ENCODE assay signal across 10 cellular contexts in genomic region chr17:68085751-68086445, GRCh38. TPM values are rescaled to one million over a fixed set of nuclear protein-coding genes. Genes with fewer than 3 reads are reported as not detected.
A peak's percentile ranks its signal among the peaks of the same experiment; 100 is the strongest.
DNase-seq lines count a peak whose midpoint lies in the region; ATAC-seq and TF ChIP-seq lines count a peak whose summit lies in the region.
"Had no signal": no experiment of that assay in that cellular context is flagged by ENCODE, and none has a peak within 500 bp of the region (broad histone marks: within the 10 kb centered on the region; RNA-seq: fewer than 3 reads in every experiment).

No MANE protein-coding gene starts in this region.

- H4K20me1 ChIP-seq in GM23338 (replicated peaks; ENCODE audit: insufficient read depth) (no peaks in the 10 kb centered on the region), SU-DHL-6 (ENCODE audit: low read depth, low read length) (no peaks in the 10 kb centered on the region)

- H3K9me2 ChIP-seq in GM23338 (ENCODE audit: insufficient read depth), result no peaks in the 10 kb centered on the region
- no peaks in the 10 kb centered on the region for H3K9me2 ChIP-seq in SU-DHL-6 (replicated peaks; ENCODE audit: insufficient read depth, low read length)

- intact Hi-C loops in CD14-positive monocyte (cut with micrococcal nuclease), result no loop called here

- no peak overlapping the region for H3K4me3 ChIP-seq in GM23338
- no peak overlapping the region for H3K4me3 ChIP-seq in SU-DHL-6 (ENCODE audit: insufficient read depth, low read length, poor library complexity, severe bottlenecking)

- no peaks in the 10 kb centered on the region for H3K27me3 ChIP-seq in GM23338 (ENCODE audit: insufficient read depth)
- H3K27me3 ChIP-seq in SU-DHL-6 (ENCODE audit: low read length), result no peaks in the 10 kb centered on the region

- DNase-seq in CD14-positive monocyte (ENCODE audit: low spot score) (no peak), GM23338 (ENCODE audit: low spot score) (peak; percentile 21), left kidney (ENCODE audit: low read depth, low spot score) (peak; percentile 43), NCI-H2196 (lab: John Stamatoyannopoulos, UW; ENCODE audit: unreplicated experiment) (no peak), GM03348 (ENCODE audit: low spot score) (no peak)
- DNase-seq: effector CD8-positive, alpha-beta T cell had no signal

- H3K9me3 ChIP-seq in SU-DHL-6 (ENCODE audit: insufficient read depth, low read length), result no peaks in the 10 kb centered on the region

- H3K36me3 ChIP-seq in GM23338 (ENCODE audit: insufficient read depth), result no peaks in the 10 kb centered on the region
- H3K36me3 ChIP-seq in SU-DHL-6 (ENCODE audit: low read length), result no peaks in the 10 kb centered on the region

- H3K9me3 Mint-ChIP-seq in CD14-positive monocyte (peaks cover 1 to 10% (median 5%) of the 10 kb centered on the region in 7 donors), GM23338 (peaks cover 4% of the 10 kb centered on the region; the same call in 2 of the 3 replicates)
- H3K9me3 Mint-ChIP-seq: neural crest cell had no signal

- peak overlapping the region; percentile 54 for H3K9ac ChIP-seq in SU-DHL-6 (ENCODE audit: low read length)

- peaks cover 13% of the 10 kb centered on the region for H3K4me1 ChIP-seq in GM23338 (ENCODE audit: insufficient read depth)

- ATAC-seq in GM23338, result peak; percentile 55
- ATAC-seq in HG03139 (IDR thresholded peaks at IDR 0.05; ENCODE audit: unreplicated experiment), result no peak
- ATAC-seq in HG02981 (IDR thresholded peaks at IDR 0.05; ENCODE audit: unreplicated experiment), result no peak

- H3F3A ChIP-seq in GM23338 (replicated peaks; ENCODE audit: low read depth) (no peaks in the 10 kb centered on the region), SU-DHL-6 (ENCODE audit: insufficient read depth) (peaks cover 27% of the 10 kb centered on the region)

- H2AFZ ChIP-seq in GM23338 (peak overlapping the region; percentile 88; the same call in 1 of the 2 replicates), SU-DHL-6 (ENCODE audit: low read depth, low read length, severe bottlenecking) (peak overlapping the region; percentile 83)

- H3K36me3 Mint-ChIP-seq in CD14-positive monocyte, result no peaks in the 10 kb centered on the region
- no peaks in the 10 kb centered on the region for H3K36me3 Mint-ChIP-seq in GM23338 (ENCODE audit: low read depth)

- H3K79me2 ChIP-seq in GM23338 (replicated peaks; ENCODE audit: insufficient read depth), result no peaks in the 10 kb centered on the region
- no peaks in the 10 kb centered on the region for H3K79me2 ChIP-seq in SU-DHL-6 (ENCODE audit: insufficient read depth, low read length)

- H3K4me1 Mint-ChIP-seq in CD14-positive monocyte (peaks cover 46% of the 10 kb centered on the region), GM23338 (peaks cover 9% of the 10 kb centered on the region)
- H3K4me1 Mint-ChIP-seq: neural crest cell had no signal

- H3K27ac Mint-ChIP-seq in CD14-positive monocyte (peak overlapping the region; percentile 76 to 94 (median 86)), GM23338 (no peak overlapping the region)

- TF ChIP-seq CTCF in CD14-positive monocyte (IDR thresholded peaks at IDR 0.05) (no peak), GM23338 (conservative IDR thresholded peaks at IDR 0.05; ENCODE audit: low read depth in 2 of 2) (no peak), SU-DHL-6 (IDR thresholded peaks at IDR 0.05; ENCODE audit: insufficient read depth, low read length, poor library complexity, severe bottlenecking) (no peak)

- no peaks in the 10 kb centered on the region for H3K27me3 Mint-ChIP-seq in CD14-positive monocyte (ENCODE audit: low read depth in 3 of 3)
- peaks cover 11% of the 10 kb centered on the region for H3K27me3 Mint-ChIP-seq in GM23338 (ENCODE audit: insufficient read depth, low read depth, poor library complexity)

- H3K4me3 Mint-ChIP-seq in CD14-positive monocyte, result peak overlapping the region; percentile 68 to 85
- H3K4me3 Mint-ChIP-seq in GM23338, result no peak overlapping the region
- H3K4me3 Mint-ChIP-seq: neural crest cell had no signal

- H3K4me2 ChIP-seq in GM23338 (no peak overlapping the region), SU-DHL-6 (ENCODE audit: low read depth, low read length, poor library complexity, severe bottlenecking) (peak overlapping the region; percentile 54)

- H3K27ac ChIP-seq in GM23338 (ENCODE audit: low read depth), result no peak overlapping the region
- H3K27ac ChIP-seq in SU-DHL-6 (ENCODE audit: low read depth, low read length), result peak overlapping the region; percentile 80

TF ChIP-seq in GM23338, 12 proteins besides CTCF, POLR2A, EP300 and RAD21 (continues in another document):
- TF ChIP-seq JUNB (IDR thresholded peaks at IDR 0.05; ENCODE audit: unreplicated experiment) (no peak), EZH2 (IDR thresholded peaks at IDR 0.05; ENCODE audit: low read depth, unreplicated experiment) (no peak), CREB1 (CRISPR knock-in tag; IDR thresholded peaks at IDR 0.05; ENCODE audit: low read depth) (no peak), NANOG (IDR thresholded peaks at IDR 0.05; ENCODE audit: borderline replicate concordance) (no peak), ZNF331 (CRISPR knock-in tag; IDR thresholded peaks at IDR 0.05; ENCODE audit: low read depth) (no peak)
- TF ChIP-seq, protein P1, sequence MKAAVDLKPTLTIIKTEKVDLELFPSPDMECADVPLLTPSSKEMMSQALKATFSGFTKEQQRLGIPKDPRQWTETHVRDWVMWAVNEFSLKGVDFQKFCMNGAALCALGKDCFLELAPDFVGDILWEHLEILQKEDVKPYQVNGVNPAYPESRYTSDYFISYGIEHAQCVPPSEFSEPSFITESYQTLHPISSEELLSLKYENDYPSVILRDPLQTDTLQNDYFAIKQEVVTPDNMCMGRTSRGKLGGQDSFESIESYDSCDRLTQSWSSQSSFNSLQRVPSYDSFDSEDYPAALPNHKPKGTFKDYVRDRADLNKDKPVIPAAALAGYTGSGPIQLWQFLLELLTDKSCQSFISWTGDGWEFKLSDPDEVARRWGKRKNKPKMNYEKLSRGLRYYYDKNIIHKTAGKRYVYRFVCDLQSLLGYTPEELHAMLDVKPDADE (IDR thresholded peaks at IDR 0.05), result no peak
- TF ChIP-seq, protein P2, sequence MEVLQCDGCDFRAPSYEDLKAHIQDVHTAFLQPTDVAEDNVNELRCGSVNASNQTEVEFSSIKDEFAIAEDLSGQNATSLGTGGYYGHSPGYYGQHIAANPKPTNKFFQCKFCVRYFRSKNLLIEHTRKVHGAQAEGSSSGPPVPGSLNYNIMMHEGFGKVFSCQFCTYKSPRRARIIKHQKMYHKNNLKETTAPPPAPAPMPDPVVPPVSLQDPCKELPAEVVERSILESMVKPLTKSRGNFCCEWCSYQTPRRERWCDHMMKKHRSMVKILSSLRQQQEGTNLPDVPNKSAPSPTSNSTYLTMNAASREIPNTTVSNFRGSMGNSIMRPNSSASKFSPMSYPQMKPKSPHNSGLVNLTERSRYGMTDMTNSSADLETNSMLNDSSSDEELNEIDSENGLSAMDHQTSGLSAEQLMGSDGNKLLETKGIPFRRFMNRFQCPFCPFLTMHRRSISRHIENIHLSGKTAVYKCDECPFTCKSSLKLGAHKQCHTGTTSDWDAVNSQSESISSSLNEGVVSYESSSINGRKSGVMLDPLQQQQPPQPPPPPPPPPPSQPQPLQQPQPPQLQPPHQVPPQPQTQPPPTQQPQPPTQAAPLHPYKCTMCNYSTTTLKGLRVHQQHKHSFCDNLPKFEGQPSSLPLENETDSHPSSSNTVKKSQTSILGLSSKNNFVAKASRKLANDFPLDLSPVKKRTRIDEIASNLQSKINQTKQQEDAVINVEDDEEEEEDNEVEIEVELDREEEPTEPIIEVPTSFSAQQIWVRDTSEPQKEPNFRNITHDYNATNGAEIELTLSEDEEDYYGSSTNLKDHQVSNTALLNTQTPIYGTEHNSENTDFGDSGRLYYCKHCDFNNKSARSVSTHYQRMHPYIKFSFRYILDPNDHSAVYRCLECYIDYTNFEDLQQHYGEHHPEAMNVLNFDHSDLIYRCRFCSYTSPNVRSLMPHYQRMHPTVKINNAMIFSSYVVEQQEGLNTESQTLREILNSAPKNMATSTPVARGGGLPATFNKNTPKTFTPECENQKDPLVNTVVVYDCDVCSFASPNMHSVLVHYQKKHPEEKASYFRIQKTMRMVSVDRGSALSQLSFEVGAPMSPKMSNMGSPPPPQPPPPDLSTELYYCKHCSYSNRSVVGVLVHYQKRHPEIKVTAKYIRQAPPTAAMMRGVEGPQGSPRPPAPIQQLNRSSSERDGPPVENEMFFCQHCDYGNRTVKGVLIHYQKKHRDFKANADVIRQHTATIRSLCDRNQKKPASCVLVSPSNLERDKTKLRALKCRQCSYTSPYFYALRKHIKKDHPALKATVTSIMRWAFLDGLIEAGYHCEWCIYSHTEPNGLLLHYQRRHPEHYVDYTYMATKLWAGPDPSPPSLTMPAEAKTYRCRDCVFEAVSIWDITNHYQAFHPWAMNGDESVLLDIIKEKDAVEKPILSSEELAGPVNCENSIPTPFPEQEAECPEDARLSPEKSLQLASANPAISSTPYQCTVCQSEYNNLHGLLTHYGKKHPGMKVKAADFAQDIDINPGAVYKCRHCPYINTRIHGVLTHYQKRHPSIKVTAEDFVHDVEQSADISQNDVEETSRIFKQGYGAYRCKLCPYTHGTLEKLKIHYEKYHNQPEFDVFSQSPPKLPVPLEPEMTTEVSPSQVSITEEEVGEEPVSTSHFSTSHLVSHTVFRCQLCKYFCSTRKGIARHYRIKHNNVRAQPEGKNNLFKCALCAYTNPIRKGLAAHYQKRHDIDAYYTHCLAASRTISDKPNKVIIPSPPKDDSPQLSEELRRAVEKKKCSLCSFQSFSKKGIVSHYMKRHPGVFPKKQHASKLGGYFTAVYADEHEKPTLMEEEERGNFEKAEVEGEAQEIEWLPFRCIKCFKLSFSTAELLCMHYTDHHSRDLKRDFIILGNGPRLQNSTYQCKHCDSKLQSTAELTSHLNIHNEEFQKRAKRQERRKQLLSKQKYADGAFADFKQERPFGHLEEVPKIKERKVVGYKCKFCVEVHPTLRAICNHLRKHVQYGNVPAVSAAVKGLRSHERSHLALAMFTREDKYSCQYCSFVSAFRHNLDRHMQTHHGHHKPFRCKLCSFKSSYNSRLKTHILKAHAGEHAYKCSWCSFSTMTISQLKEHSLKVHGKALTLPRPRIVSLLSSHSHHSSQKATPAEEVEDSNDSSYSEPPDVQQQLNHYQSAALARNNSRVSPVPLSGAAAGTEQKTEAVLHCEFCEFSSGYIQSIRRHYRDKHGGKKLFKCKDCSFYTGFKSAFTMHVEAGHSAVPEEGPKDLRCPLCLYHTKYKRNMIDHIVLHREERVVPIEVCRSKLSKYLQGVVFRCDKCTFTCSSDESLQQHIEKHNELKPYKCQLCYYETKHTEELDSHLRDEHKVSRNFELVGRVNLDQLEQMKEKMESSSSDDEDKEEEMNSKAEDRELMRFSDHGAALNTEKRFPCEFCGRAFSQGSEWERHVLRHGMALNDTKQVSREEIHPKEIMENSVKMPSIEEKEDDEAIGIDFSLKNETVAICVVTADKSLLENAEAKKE (CRISPR knock-in tag; IDR thresholded peaks at IDR 0.05), result no peak

RNA-seq across cellular contexts. Expression of gene KPNA2, which starts 50.4 kb away (rescaled TPM):
- 10 to 100 TPM; 23.2 TPM for polyA plus RNA-seq in CD14-positive monocyte
- 442 and 468 TPM in 2 replicates for total RNA-seq in GM23338 (2014; rRNA removed; shearing (Covaris generic))
- polyA plus RNA-seq in GM23338 (2016; fragmentation: Nextera tagmentation; extraction: Ambion mirVana), result 364 and 375 TPM in 2 replicates

Comparison
In these comparisons a context has a peak if more than half of its experiments do, and no peak if none do; other contexts are left out.
1. DNase-seq: peak in GM23338 (single experiment) and left kidney (single experiment); none in CD14-positive monocyte (single experiment), NCI-H2196 (single experiment) and GM03348 (single experiment).
2. RNA of gene KPNA2, which starts 50.4 kb away (polyA plus RNA-seq): 364 to 375 TPM in GM23338; 23.2 TPM in CD14-positive monocyte; every median in the first group is over 10 times any median in the second.